16 cellular contexts compared by ENCODE assay signal in genomic region chr2:113807634-113808196, GRCh38. TPM values are rescaled to one million over a fixed set of nuclear protein-coding genes. Genes with fewer than 3 reads are reported as not detected.
DNase-seq lines count a peak whose midpoint lies in the region; ATAC-seq and TF ChIP-seq lines count a peak whose summit lies in the region.
"Had no signal": no experiment of that assay in that cellular context is flagged by ENCODE, and none has a peak within 500 bp of the region (broad histone marks: within the 10 kb centered on the region; RNA-seq: fewer than 3 reads in every experiment).

No MANE protein-coding gene starts in this region.

- in situ Hi-C loops in Panc1 (cut with HindIII; ENCODE audit: low pct_unique_long_range_greater_than_20kb, low sequenced_read_pairs), result no loop called here
- in situ Hi-C loops in transverse colon (cut with MboI; ENCODE audit: low pct_ligation_motif_present in 1 of 4, low pct_unique_long_range_greater_than_20kb in 1 of 4, low sequenced_read_pairs in 3 of 4), result no loop called here

- no TSS peak for BruUV-seq in Panc1 (replicated peaks; lab: Mats Ljungman, UMichigan)

- H3K27me3 ChIP-seq in Panc1 (ENCODE audit: control insufficient read depth, insufficient read depth, low read length), result no peaks in the 10 kb centered on the region
- H3K27me3 ChIP-seq in lung (ENCODE audit: control insufficient read depth, insufficient read depth), result no peaks in the 10 kb centered on the region
- no peaks in the 10 kb centered on the region for H3K27me3 ChIP-seq in transverse colon

- no peak for TF ChIP-seq EP300 in transverse colon (IDR thresholded peaks at IDR 0.05; ENCODE audit: low read depth)

- no peak overlapping the region for H3K27ac ChIP-seq in HEK293 (ENCODE audit: extremely low read depth, low read depth, low read length)
- 0 out of 2 replicates have a peak overlapping the region, but pooled peaks have one; percentile 31 for H3K27ac ChIP-seq in Panc1 (ENCODE audit: low read length)
- no peak overlapping the region for H3K27ac ChIP-seq in lung (ENCODE audit: low read depth in 1 of 2, low read length in 1 of 2)
- H3K27ac ChIP-seq in transverse colon, result no peak overlapping the region

- no peak overlapping the region for H3K4me3 ChIP-seq in HEK293 (ENCODE audit: low read depth, low read length)
- no peak overlapping the region for H3K4me3 ChIP-seq in Panc1 (ENCODE audit: low read depth in 2 of 2, low read length in 2 of 2)
- no peak overlapping the region for H3K4me3 ChIP-seq in lung
- no peak overlapping the region for H3K4me3 ChIP-seq in transverse colon
- H3K4me3 ChIP-seq: HAP-1 had no signal

- ATAC-seq in Panc1 (peak; percentile 50; the same call in 1 of the 2 replicates), lung (ENCODE audit: insufficient read depth, low FRiP score) (peak; percentile 34), left colon (no peak)

- POLR2A ChIA-PET in HEK293 (lab: Yijun Ruan, JAX), result interaction anchor here (1.3 kb wide), 1 partner anchor 9 kb away, joined by 3 read pairs; no protein-coding TSS in a partner anchor
- POLR2A ChIA-PET in Panc1 (lab: Charles Lee), result no interaction called here

- no peak for TF ChIP-seq POLR2A in transverse colon (IDR thresholded peaks at IDR 0.05)

- intact Hi-C loops in Panc1 (cut with micrococcal nuclease; ENCODE audit: unreplicated experiment), result no loop called here
- intact Hi-C loops in transverse colon (cut with DNase I; ENCODE audit: low total_unique reads), result no loop called here
- intact Hi-C loops in left colon (cut with DNase I, micrococcal nuclease), result no loop called here

- H3K36me3 ChIP-seq in HEK293 (ENCODE audit: control insufficient read depth in 2 of 2, insufficient read depth in 1 of 2, low read length in 2 of 2), result no peaks in the 10 kb centered on the region
- no peaks in the 10 kb centered on the region for H3K36me3 ChIP-seq in Panc1 (ENCODE audit: control insufficient read depth, insufficient read depth, low read length)
- H3K36me3 ChIP-seq in lung (ENCODE audit: control insufficient read depth in 2 of 2, insufficient read depth in 2 of 2, low read length in 2 of 2), result no peaks in the 10 kb centered on the region
- no peaks in the 10 kb centered on the region for H3K36me3 ChIP-seq in transverse colon
- H3K36me3 ChIP-seq: HAP-1 had no signal

- H3K9me3 ChIP-seq in HEK293 (ENCODE audit: control insufficient read depth, insufficient read depth, low read depth, low read length), result no peaks in the 10 kb centered on the region
- no peaks in the 10 kb centered on the region for H3K9me3 ChIP-seq in Panc1 (ENCODE audit: control insufficient read depth, insufficient read depth, low read depth, low read length)
- no peaks in the 10 kb centered on the region for H3K9me3 ChIP-seq in lung (ENCODE audit: control insufficient read depth in 2 of 2, insufficient read depth in 1 of 2, low read length in 1 of 2)
- H3K9me3 ChIP-seq in transverse colon, result no peaks in the 10 kb centered on the region
- H3K9me3 ChIP-seq: HAP-1 had no signal

- CTCF ChIA-PET in HEK293 (lab: Yijun Ruan, JAX) (interaction anchor here (0.5 kb wide), 1 partner anchor 11 kb away, joined by 3 read pairs; no protein-coding TSS in a partner anchor), Panc1 (lab: Charles Lee) (no interaction called here)

- TF ChIP-seq CTCF in HEK293 (tag by site-specific recombination; IDR thresholded peaks at IDR 0.05) (no peak), Panc1 (IDR thresholded peaks at IDR 0.05) (no peak), lung (IDR thresholded peaks at IDR 0.05; ENCODE audit: control extremely low read depth, extremely low read depth) (no peak), transverse colon (IDR thresholded peaks at IDR 0.05) (no peak)

- no peak for DNase-seq in Panc1 (ENCODE audit: low read depth, low spot score)
- DNase-seq in lung (ENCODE audit: low spot score), result peak; percentile 57
- no peak for DNase-seq in transverse colon
- no peak for DNase-seq in GDM1 (lab: John Stamatoyannopoulos, UW)
- DNase-seq in left colon, result no peak
- DNase-seq in NCI-H524 treated with DMSO at 0.1 percent for 48 hours (lab: John Stamatoyannopoulos, UW), result no peak
- DNase-seq: C1 segment of cervical spinal cord; CD4-positive, alpha-beta memory T cell; COR-L47; DMS153; DND-41; EL; GF-D8; GOT3 had no signal

- no peaks in the 10 kb centered on the region for H3K4me1 ChIP-seq in HEK293 (ENCODE audit: control insufficient read depth, insufficient read depth, low read length)
- 0 out of 2 replicates have a peak, but pooled peaks cover 2% of the 10 kb centered on the region for H3K4me1 ChIP-seq in Panc1 (ENCODE audit: control insufficient read depth, insufficient read depth, low read length)
- H3K4me1 ChIP-seq in lung (ENCODE audit: control insufficient read depth in 2 of 2, insufficient read depth in 2 of 2, low read length in 2 of 2), result no peaks in the 10 kb centered on the region
- peaks cover 0 to 9% (median 2%) of the 10 kb centered on the region in 4 donors for H3K4me1 ChIP-seq in transverse colon
- H3K4me1 ChIP-seq: HAP-1 had no signal

- WGBS in lung, 2 donors, result 75 to 92% methylated on average over 3 of the region's 3 CpGs
- 98% methylated on average over 3 of the region's 3 CpGs; no CpG with 5 or more reads in 1 of the 2 donors for WGBS in transverse colon (ENCODE audit: low coverage in 1 of 2), 2 donors

TF ChIP-seq in HEK293, 187 proteins besides CTCF, POLR2A, EP300 and RAD21:
- no peak for TF ChIP-seq OSR2 (tag by site-specific recombination; IDR thresholded peaks at IDR 0.05)
- no peak for TF ChIP-seq ZBTB20 (tag by site-specific recombination; IDR thresholded peaks at IDR 0.05)
- TF ChIP-seq ZNF629 (tag by site-specific recombination; IDR thresholded peaks at IDR 0.05), result no peak
- peak; percentile 54 for TF ChIP-seq ZFHX2 (tag by site-specific recombination; conservative IDR thresholded peaks at IDR 0.05)
- TF ChIP-seq ZNF704 (tag by site-specific recombination; IDR thresholded peaks at IDR 0.05), result no peak
- TF ChIP-seq EGR2 (tag by site-specific recombination; IDR thresholded peaks at IDR 0.05; ENCODE audit: low read depth), result peak; percentile 79
- TF ChIP-seq ZNF830 (tag by site-specific recombination; IDR thresholded peaks at IDR 0.05; ENCODE audit: low read depth), result no peak
- no peak for TF ChIP-seq ZNF354C (tag by site-specific recombination; IDR thresholded peaks at IDR 0.05; ENCODE audit: borderline replicate concordance, low read depth)
- no peak for TF ChIP-seq ZNF2 (tag by site-specific recombination; IDR thresholded peaks at IDR 0.05)
- no peak for TF ChIP-seq ZFP69B (tag by site-specific recombination; IDR thresholded peaks at IDR 0.05)
TF ChIP-seq in HEK293: peak in this region for 2.

RNA-seq across cellular contexts. Expression of gene SLC35F5, which starts 51.3 kb away (rescaled TPM):
- total RNA-seq in Panc1 (2021; ENCODE audit: unreplicated experiment) (89.8 TPM), lung (100 to 1,000 TPM in 1 of 2 donors, 10 to 100 TPM in 1; 56.7 to 216 TPM), transverse colon (100 to 1,000 TPM in 3 of 4 donors, 10 to 100 TPM in 1; 83.2 to 165 (median 128) TPM), left colon (100 to 1,000 TPM; 130 to 132 TPM)
- 34.3 TPM for polyA plus RNA-seq in Panc1 (2012; ENCODE audit: insufficient read length)
- 10 to 100 TPM; 17.8 to 19.1 TPM for polyA plus RNA-seq in lung
